Comparison of ENCODE assay signal across 13 cellular contexts in genomic region chr1:7149080-7149838, GRCh38.
DNase-seq lines count a peak whose midpoint lies in the region; ATAC-seq and TF ChIP-seq lines count a peak whose summit lies in the region.
"Had no signal": no experiment of that assay in that cellular context is flagged by ENCODE, and none has a peak within 500 bp of the region (broad histone marks: within the 10 kb centered on the region; RNA-seq: fewer than 3 reads in every experiment).

No MANE protein-coding gene starts in this region.

- no peak overlapping the region for H3K9ac ChIP-seq in neuronal stem cell (ENCODE audit: low read depth, low read length, poor library complexity)

- H2BK5ac ChIP-seq in neuronal stem cell (ENCODE audit: low read length), result no peak overlapping the region

- no peak for ATAC-seq in HG03039 (IDR thresholded peaks at IDR 0.05; ENCODE audit: unreplicated experiment)
- ATAC-seq: activated T-cell treated with anti-CD3 and anti-CD28 coated beads, Interleukin-2, amount 50 U/mL, for 4 hours; Panc1 had no signal

- WGBS in neuronal stem cell (ENCODE audit: extremely low coverage in 2 of 2, insufficient read length in 2 of 2, insufficient replicate concordance in 1 of 2), 2 donors, result no CpG with 5 or more reads among the region's 31 CpGs

- H3K27ac Mint-ChIP-seq in activated CD4-positive, alpha-beta T cell treated with anti-CD3 and anti-CD28 coated beads, Interleukin-2, amount 10 ng/mL, durations not matched to agents 24 days and 14 days, result no peak overlapping the region

- H3K9me3 Mint-ChIP-seq in activated CD4-positive, alpha-beta T cell treated with anti-CD3 and anti-CD28 coated beads, Interleukin-2, amount 10 ng/mL, durations not matched to agents 24 days and 14 days, result no peaks in the 10 kb centered on the region
- H3K9me3 Mint-ChIP-seq: activated T-cell treated with anti-CD3 and anti-CD28 coated beads, Interleukin-2, amount 50 U/mL, for 4 hours; IgD-negative memory B cell had no signal

- no peak overlapping the region for H2BK12ac ChIP-seq in neuronal stem cell (ENCODE audit: low read length)

- no peaks in the 10 kb centered on the region for H3K36me3 Mint-ChIP-seq in activated CD4-positive, alpha-beta T cell treated with anti-CD3 and anti-CD28 coated beads, Interleukin-2, amount 10 ng/mL, durations not matched to agents 24 days and 14 days (ENCODE audit: low read depth)
- H3K36me3 Mint-ChIP-seq: IgD-negative memory B cell had no signal

- intact Hi-C loops in left ventricle myocardium inferior (cut with micrococcal nuclease), result no loop called here
- intact Hi-C loops in activated CD4-positive, alpha-beta T cell treated with anti-CD3 and anti-CD28 coated beads, Interleukin-2, amount 10 ng/mL, durations not matched to agents 24 days and 14 days (cut with micrococcal nuclease), result no loop called here

- peak overlapping the region; percentile 1 for H2AFZ ChIP-seq in neuronal stem cell (ENCODE audit: low read length)

- H4K8ac ChIP-seq in neuronal stem cell (ENCODE audit: low read depth, low read length), result no peak overlapping the region

- peak overlapping the region; percentile 44 for H3K18ac ChIP-seq in neuronal stem cell (ENCODE audit: low read length)

- H3K27me3 ChIP-seq in left ventricle myocardium inferior (ENCODE audit: low read depth) (peaks cover 50% of the 10 kb centered on the region), neuronal stem cell (ENCODE audit: control insufficient read depth in 3 of 3, insufficient read depth in 3 of 3, low read depth in 1 of 3, low read length in 3 of 3) (peaks cover 0 to 33% (median 0%) of the 10 kb centered on the region in 3 experiments), Peyer's patch (no peaks in the 10 kb centered on the region)

- no peak overlapping the region for H2AK5ac ChIP-seq in neuronal stem cell (ENCODE audit: low read depth, low read length)

- TF ChIP-seq POLR2A in Peyer's patch (IDR thresholded peaks at IDR 0.05), result no peak

- peak overlapping the region; percentile 68 for H3K27ac ChIP-seq in left ventricle myocardium inferior (replicated peaks)
- H3K27ac ChIP-seq in neuronal stem cell (replicated peaks; ENCODE audit: low read length), result no peak overlapping the region
- no peak overlapping the region for H3K27ac ChIP-seq in Peyer's patch
- H3K27ac ChIP-seq: VCaP had no signal

- no peak overlapping the region for H2BK120ac ChIP-seq in neuronal stem cell (ENCODE audit: low read depth, low read length)

- H3K9me3 ChIP-seq in left ventricle myocardium inferior (replicated peaks) (no peaks in the 10 kb centered on the region), neuronal stem cell (replicated peaks in 1 of 2; ENCODE audit: control insufficient read depth in 2 of 2, insufficient read depth in 1 of 2, low read depth in 1 of 2, low read length in 2 of 2) (peaks cover 0 to 5% of the 10 kb centered on the region in 2 donors), Peyer's patch (no peaks in the 10 kb centered on the region)

- peak overlapping the region; percentile 35 for H3K4me3 ChIP-seq in left ventricle myocardium inferior
- H3K4me3 ChIP-seq in neuronal stem cell (ENCODE audit: low read length in 2 of 2), result no peak overlapping the region
- no peak overlapping the region for H3K4me3 ChIP-seq in Peyer's patch

- no peak overlapping the region for H3K4me3 Mint-ChIP-seq in activated CD4-positive, alpha-beta T cell treated with anti-CD3 and anti-CD28 coated beads, Interleukin-2, amount 10 ng/mL, durations not matched to agents 24 days and 14 days
- H3K4me3 Mint-ChIP-seq: activated T-cell treated with anti-CD3 and anti-CD28 coated beads, Interleukin-2, amount 50 U/mL, for 4 hours; IgD-negative memory B cell had no signal

- H3K14ac ChIP-seq in neuronal stem cell (ENCODE audit: low read length), result no peak overlapping the region

- no peaks in the 10 kb centered on the region for H3K79me1 ChIP-seq in neuronal stem cell (ENCODE audit: low read depth, low read length)

- H3K36me3 ChIP-seq in left ventricle myocardium inferior (no peaks in the 10 kb centered on the region), neuronal stem cell (replicated peaks in 1 of 2; ENCODE audit: control insufficient read depth in 2 of 2, insufficient read depth in 2 of 2, low read length in 2 of 2) (no peaks in the 10 kb centered on the region), Peyer's patch (no peaks in the 10 kb centered on the region)

- H3K23ac ChIP-seq in neuronal stem cell (ENCODE audit: low read depth, low read length, poor library complexity), result peak overlapping the region; percentile 37

- H3K4me2 ChIP-seq in neuronal stem cell (ENCODE audit: insufficient read depth, low read length, poor library complexity, severe bottlenecking), result no peak overlapping the region

- TF ChIP-seq CTCF in left ventricle myocardium inferior (IDR thresholded peaks at IDR 0.05; ENCODE audit: borderline replicate concordance), result no peak
- no peak for TF ChIP-seq CTCF in Peyer's patch (IDR thresholded peaks at IDR 0.05)

- no peak overlapping the region for H4K91ac ChIP-seq in neuronal stem cell (ENCODE audit: low read depth, low read length, poor library complexity)

- no peak overlapping the region for H3K4ac ChIP-seq in neuronal stem cell (ENCODE audit: low read length)

- H2BK15ac ChIP-seq in neuronal stem cell (ENCODE audit: low read length), result no peak overlapping the region

- H3K27me3 Mint-ChIP-seq in activated CD4-positive, alpha-beta T cell treated with anti-CD3 and anti-CD28 coated beads, Interleukin-2, amount 10 ng/mL, durations not matched to agents 24 days and 14 days, result no peaks in the 10 kb centered on the region

- H3K4me1 ChIP-seq in left ventricle myocardium inferior (peaks cover 13% of the 10 kb centered on the region), neuronal stem cell (ENCODE audit: control insufficient read depth in 2 of 2, insufficient read depth in 1 of 2, low read depth in 1 of 2, low read length in 2 of 2) (peaks cover 0 to 13% of the 10 kb centered on the region in 2 donors), Peyer's patch (no peaks in the 10 kb centered on the region)

- H3K4me1 Mint-ChIP-seq in activated CD4-positive, alpha-beta T cell treated with anti-CD3 and anti-CD28 coated beads, Interleukin-2, amount 10 ng/mL, durations not matched to agents 24 days and 14 days, result no peaks in the 10 kb centered on the region
- H3K4me1 Mint-ChIP-seq: IgD-negative memory B cell had no signal

- DNase-seq in AG20443 (ENCODE audit: low spot score), result peak; percentile 46
- DNase-seq in SHP77 (lab: John Stamatoyannopoulos, UW), result peak; percentile 71 to 81
- DNase-seq in left ventricle myocardium inferior, result peak; percentile 78
- DNase-seq in neuronal stem cell (ENCODE audit: low spot score), result no peak
- DNase-seq in activated CD4-positive, alpha-beta T cell treated with anti-CD3 and anti-CD28 coated beads, Interleukin-2, amount 10 ng/mL, durations not matched to agents 24 days and 14 days, result no peak
- DNase-seq in Peyer's patch, result no peak
- DNase-seq in LoVo (ENCODE audit: low spot score), result no peak
- DNase-seq: activated T-cell treated with anti-CD3 and anti-CD28 coated beads, Interleukin-2, amount 50 U/mL, for 4 hours; NCI-H1930 had no signal

Comparison
In these comparisons a context has a peak if more than half of its experiments do, and no peak if none do; other contexts are left out.
1. DNase-seq: peak in AG20443 (single experiment), SHP77 (2 of 2) and left ventricle myocardium inferior (single experiment); none in neuronal stem cell (single experiment), activated CD4-positive, alpha-beta T cell treated with anti-CD3 and anti-CD28 coated beads, Interleukin-2, amount 10 ng/mL, durations not matched to agents 24 days and 14 days (single experiment), Peyer's patch (0 of 3) and LoVo (single experiment).